ENCODE assay signal across 1 cellular context in genomic region chr7:907158-907980, GRCh38.
TF ChIP-seq lines count a peak whose summit lies in the region.

No MANE protein-coding gene starts in this region.

TF ChIP-seq in H1, 55 proteins besides CTCF, POLR2A, EP300 and RAD21 (continued from another document):
- TF ChIP-seq SIX5 (IDR thresholded peaks at IDR 0.05; ENCODE audit: low read depth, low read length) (no peak), CHD2 (IDR thresholded peaks at IDR 0.05; ENCODE audit: low read length) (no peak), YY1 (IDR thresholded peaks at IDR 0.05; ENCODE audit: low read depth, low read length) (no peak), TEAD4 (IDR thresholded peaks at IDR 0.05; ENCODE audit: low read depth, low read length) (no peak), HDAC2 (IDR thresholded peaks at IDR 0.05; ENCODE audit: borderline replicate concordance in 1 of 2, low read depth in 2 of 2, low read length in 2 of 2) (no peak), RFX5 (IDR thresholded peaks at IDR 0.05; ENCODE audit: borderline replicate concordance, low read depth, low read length) (no peak), SP1 (IDR thresholded peaks at IDR 0.05; ENCODE audit: low read depth, low read length) (no peak), ATF3 (IDR thresholded peaks at IDR 0.05; ENCODE audit: insufficient read depth, low read depth, low read length) (no peak), E2F6 (IDR thresholded peaks at IDR 0.05) (no peak), SAP30 (IDR thresholded peaks at IDR 0.05; ENCODE audit: insufficient read depth, insufficient replicate concordance, low read length) (no peak), TAF1 (IDR thresholded peaks at IDR 0.05; ENCODE audit: low read depth, low read length) (no peak)
TF ChIP-seq in H1: peak in this region for 0.
